Comparison of ENCODE assay signal across 9 cellular contexts in genomic region chr10:75431180-75432111, GRCh38. TPM values are rescaled to one million over a fixed set of nuclear protein-coding genes. Genes with fewer than 3 reads are reported as not detected.
DNase-seq lines count a peak whose midpoint lies in the region; ATAC-seq and TF ChIP-seq lines count a peak whose summit lies in the region.
"Had no signal": no experiment of that assay in that cellular context is flagged by ENCODE, and none has a peak within 500 bp of the region (broad histone marks: within the 10 kb centered on the region; RNA-seq: fewer than 3 reads in every experiment).

Gene LRMDA (plus strand): TSS chr10:75431624.

- H3K36me3 ChIP-seq in gastrocnemius medialis = no peaks in the 10 kb centered on the region

- peak within 1 kb of the TSS; percentile 49 to 71 (median 52) for H3K27ac ChIP-seq in gastrocnemius medialis

- peak; percentile 41 for DNase-seq in AG08395 (ENCODE audit: low spot score)
- DNase-seq in amniotic epithelial cell (ENCODE audit: low read depth) = peak; percentile 29
- no peak for DNase-seq in gastrocnemius medialis
- DNase-seq in activated CD4-positive, CD25-positive, alpha-beta regulatory T cell (lab: John Stamatoyannopoulos, UW) = no peak
- no peak for DNase-seq in activated CD8-positive, alpha-beta memory T cell treated with anti-CD3 and anti-CD28 coated beads for 24 hours
- no peak for DNase-seq in stimulated activated CD4-positive, alpha-beta T cell treated with anti-CD3 and anti-CD28 coated beads, Interleukin-4, amount 100 ng/mL, for 4 hours

- peak within 1 kb of the TSS; percentile 20 for H3K4me3 ChIP-seq in iPS-11a (ENCODE audit: low read depth, low read length)
- H3K4me3 ChIP-seq in gastrocnemius medialis = peak within 1 kb of the TSS; percentile 55 to 75 (median 58)

- H3K27me3 ChIP-seq in gastrocnemius medialis = peaks cover 0 to 13% (median 5%) of the 10 kb centered on the region in 3 donors

- peaks cover 0 to 3% of the 10 kb centered on the region in 2 donors for H3K4me1 ChIP-seq in gastrocnemius medialis

- intact Hi-C loops in gastrocnemius medialis (cut with DNase I; ENCODE audit: low total_unique reads) = no loop called here

- TF ChIP-seq CTCF in gastrocnemius medialis (IDR thresholded peaks at IDR 0.05 in 4 of 5, conservative IDR thresholded peaks at IDR 0.05 in 1 of 5) = no peak

- peak in 1 of 2 donors; percentile 10 for TF ChIP-seq POLR2A in gastrocnemius medialis (IDR thresholded peaks at IDR 0.05)

- ATAC-seq in HG02588 (IDR thresholded peaks at IDR 0.05; ENCODE audit: unreplicated experiment) (peak; percentile 75), gastrocnemius medialis (peak; percentile 24 to 45)

- in situ Hi-C loops in gastrocnemius medialis (cut with MboI; ENCODE audit: low sequenced_read_pairs in 4 of 4) = no loop called here

- H3K9me3 ChIP-seq in gastrocnemius medialis = no peaks in the 10 kb centered on the region

RNA-seq across cellular contexts. Expression of gene LRMDA, which starts in this region (rescaled TPM):
- 1 to 10 TPM in 3 of 4 donors, under 1 TPM in 1; 0.80 to 4.5 (median 1.4) TPM for total RNA-seq in gastrocnemius medialis
- total RNA-seq: activated naive CD4-positive, alpha-beta T cell treated with anti-CD3 and anti-CD28 coated beads, Interleukin-2, amount 50 U/mL, for 72 hours had no signal

Comparison
In these comparisons a context has a peak if more than half of its experiments do, and no peak if none do; other contexts are left out.
1. DNase-seq: peak in AG08395 (single experiment) and amniotic epithelial cell (single experiment); none in gastrocnemius medialis (0 of 2), activated CD4-positive, CD25-positive, alpha-beta regulatory T cell (0 of 4), activated CD8-positive, alpha-beta memory T cell treated with anti-CD3 and anti-CD28 coated beads for 24 hours (single experiment) and stimulated activated CD4-positive, alpha-beta T cell treated with anti-CD3 and anti-CD28 coated beads, Interleukin-4, amount 100 ng/mL, for 4 hours (0 of 2).